ENCODE assay signal across 8 cellular contexts in the genomic region with DNA sequence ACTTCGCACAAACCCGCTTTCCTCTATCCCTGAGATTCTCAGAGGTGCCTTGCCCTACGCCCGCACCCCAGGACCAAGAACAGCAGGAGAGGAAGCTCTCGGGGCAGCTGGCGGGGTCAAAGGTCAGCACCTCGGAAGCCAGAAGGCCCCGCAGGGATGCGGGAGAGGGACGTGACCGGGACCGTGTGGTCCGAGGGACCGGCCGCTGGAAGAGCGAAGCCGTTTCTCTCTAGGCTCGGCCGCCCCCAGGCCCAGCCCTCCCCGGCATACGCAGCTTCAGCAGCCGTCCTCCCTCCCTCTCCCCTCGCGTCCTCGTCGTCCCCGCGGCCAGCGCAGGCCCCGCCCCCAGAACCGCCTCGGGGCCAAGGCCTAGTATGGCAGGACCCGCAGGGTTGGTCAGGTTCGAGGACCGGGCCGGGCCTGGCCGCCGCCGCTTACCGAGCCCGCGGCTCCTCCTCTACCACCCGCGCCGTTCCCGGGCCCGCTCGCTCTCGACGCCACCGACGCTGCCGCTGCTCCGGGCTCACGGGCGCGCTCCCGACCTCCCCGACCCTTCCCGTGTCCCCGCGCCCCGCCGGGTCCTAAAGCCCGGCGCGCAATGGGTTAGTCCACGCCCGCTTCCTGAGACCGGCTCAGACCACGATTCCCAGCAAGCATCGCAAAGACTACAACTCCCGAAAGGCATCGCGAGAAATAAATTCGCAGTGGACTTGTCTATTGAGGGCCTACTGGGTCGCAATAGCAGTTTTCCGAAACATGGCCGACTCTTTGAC. TPM values are rescaled to one million over a fixed set of nuclear protein-coding genes. Genes with fewer than 3 reads are reported as not detected.
DNase-seq lines count a peak whose midpoint lies in the region; ATAC-seq and TF ChIP-seq lines count a peak whose summit lies in the region.

Gene ARMH3, minus strand, starts transcription at position 527 of the 773 bp plus-strand sequence. CDS start 16,059 bp downstream, outside the sequence.

- WGBS in aorta, 2 donors, result 1% methylated on average over 62 to 79 of the region's 79 CpGs

- peaks cover 0 to 13% of the 10 kb centered on the region in 2 donors for H3K4me1 ChIP-seq in ascending aorta
- no peaks in the 10 kb centered on the region for H3K4me1 ChIP-seq in rectal smooth muscle tissue (ENCODE audit: control insufficient read depth, insufficient read depth, low read length)
- no peaks in the 10 kb centered on the region for H3K4me1 ChIP-seq in aorta (ENCODE audit: control insufficient read depth in 1 of 2, insufficient read depth in 2 of 2, low read length in 2 of 2)

- peak within 1 kb of the TSS; percentile 95 for H3K4me3 Mint-ChIP-seq in T-helper 2 cell treated with Interferon-gamma antibody and Interleukin-4, amounts not matched to agents 5 μg/mL and 100 μg/mL, for 36 hours

- H3K9me3 ChIP-seq in ascending aorta (no peaks in the 10 kb centered on the region), aorta (ENCODE audit: control insufficient read depth, low read length) (no peaks in the 10 kb centered on the region)

- intact Hi-C loops in ascending aorta (cut with DNase I) (loop anchor here (1.0 to 10.0 kb wide), 4 partner anchors 9 to 991 kb away; partner anchors contain the start of genes HPS6, KAZALD1, OGA and PPRC1), aorta (cut with DNase I) (loop anchor here in 1 of 2 donors (1.0 kb wide), 1 partner anchor 9 kb away; the partner anchor contains the start of gene HPS6)

- H3K4me3 ChIP-seq in ascending aorta, result peak within 1 kb of the TSS; percentile 84 to 85
- H3K4me3 ChIP-seq in rectal smooth muscle tissue (ENCODE audit: low read length), result peak within 1 kb of the TSS; percentile 98
- peak within 1 kb of the TSS; percentile 57 to 95 for H3K4me3 ChIP-seq in aorta (ENCODE audit: low read length in 2 of 2)

- peak; percentile 88 for ATAC-seq in GM18498 (IDR thresholded peaks at IDR 0.05; ENCODE audit: unreplicated experiment)
- peak; percentile 94 for ATAC-seq in HG02885 (IDR thresholded peaks at IDR 0.05; ENCODE audit: poor library complexity, unreplicated experiment)
- peak; percentile 97 for ATAC-seq in aorta (ENCODE audit: low FRiP score)

- H3K9ac ChIP-seq in rectal smooth muscle tissue (ENCODE audit: low read length), result peak within 1 kb of the TSS; percentile 83

- peak within 1 kb of the TSS; percentile 97 for H3K27ac Mint-ChIP-seq in T-helper 2 cell treated with Interferon-gamma antibody and Interleukin-4, amounts not matched to agents 5 μg/mL and 100 μg/mL, for 36 hours

- H3K27ac ChIP-seq in ascending aorta, result peak within 1 kb of the TSS; percentile 92 to 93
- H3K27ac ChIP-seq in rectal smooth muscle tissue (ENCODE audit: low read depth, low read length), result peak within 1 kb of the TSS; percentile 93
- H3K27ac ChIP-seq in aorta (ENCODE audit: low read depth in 1 of 2, low read length in 2 of 2), result peak within 1 kb of the TSS; percentile 47 to 91

- no peaks in the 10 kb centered on the region for H3K9me3 Mint-ChIP-seq in T-helper 2 cell treated with Interferon-gamma antibody and Interleukin-4, amounts not matched to agents 5 μg/mL and 100 μg/mL, for 36 hours

- no peaks in the 10 kb centered on the region for H3K27me3 Mint-ChIP-seq in T-helper 2 cell treated with Interferon-gamma antibody and Interleukin-4, amounts not matched to agents 5 μg/mL and 100 μg/mL, for 36 hours (ENCODE audit: low read depth)

- DNase-seq in NCI-H187 (lab: John Stamatoyannopoulos, UW), result peak; percentile 70 to 83
- DNase-seq in T-helper 2 cell treated with Interferon-gamma antibody and Interleukin-4, amounts not matched to agents 5 μg/mL and 100 μg/mL, for 36 hours (ENCODE audit: low spot score), result peak; percentile 92
- peak; percentile 79 to 97 for DNase-seq in ascending aorta (ENCODE audit: low spot score in 2 of 2)
- peak; percentile 98 for DNase-seq in hepatic stellate cell (ENCODE audit: low spot score)
- peak; percentile 96 to 97 for DNase-seq in aorta

- peaks cover 10% of the 10 kb centered on the region for H3K36me3 Mint-ChIP-seq in T-helper 2 cell treated with Interferon-gamma antibody and Interleukin-4, amounts not matched to agents 5 μg/mL and 100 μg/mL, for 36 hours (ENCODE audit: low read depth)

- TF ChIP-seq CTCF in ascending aorta (IDR thresholded peaks at IDR 0.05), result no peak

- H3K27me3 ChIP-seq in ascending aorta (no peaks in the 10 kb centered on the region), rectal smooth muscle tissue (ENCODE audit: control insufficient read depth, insufficient read depth, low read length) (no peaks in the 10 kb centered on the region), aorta (ENCODE audit: control insufficient read depth in 1 of 2, insufficient read depth in 2 of 2, low read length in 1 of 2) (no peaks in the 10 kb centered on the region)

- H3K4me1 Mint-ChIP-seq in T-helper 2 cell treated with Interferon-gamma antibody and Interleukin-4, amounts not matched to agents 5 μg/mL and 100 μg/mL, for 36 hours (ENCODE audit: low read depth), result peaks cover 26% of the 10 kb centered on the region

- H3K36me3 ChIP-seq in ascending aorta (no peaks in the 10 kb centered on the region), rectal smooth muscle tissue (ENCODE audit: control insufficient read depth, insufficient read depth, low read length) (no peaks in the 10 kb centered on the region), aorta (ENCODE audit: control insufficient read depth in 1 of 2, insufficient read depth in 2 of 2, low read length in 1 of 2) (no peaks in the 10 kb centered on the region)

RNA-seq across cellular contexts. Expression of gene ARMH3, which starts in this region (rescaled TPM):
- total RNA-seq in ascending aorta (4.5 TPM), aorta (10 to 100 TPM; 20.8 to 26.9 TPM)
- polyA plus RNA-seq in aorta, result 10 to 100 TPM in 1 of 2 donors, 1 to 10 TPM in 1; 8.6 to 13.6 TPM

Comparison
In these comparisons a context has a peak if more than half of its experiments do, and no peak if none do; other contexts are left out.
1. Peak in every context shown above with its lines: DNase-seq, ATAC-seq, H3K4me3 ChIP-seq and H3K27ac ChIP-seq.